In genomic region chr9:93107151-93107824, GRCh38 we compare ENCODE assay signal across 1 cellular context.
TF ChIP-seq lines count a peak whose summit lies in the region.

No MANE protein-coding gene starts in this region.

TF ChIP-seq in H1, 55 proteins besides CTCF, POLR2A, EP300 and RAD21:
- TF ChIP-seq RXRA (IDR thresholded peaks at IDR 0.05; ENCODE audit: insufficient read depth, low read depth, low read length) (no peak), CTBP2 (IDR thresholded peaks at IDR 0.05; ENCODE audit: borderline replicate concordance, insufficient read depth, insufficient read length, low read length) (no peak)
TF ChIP-seq in H1: peak in this region for 0.
